In genomic region chr15:76062282-76062681, GRCh38 we compare ENCODE assay signal across 19 cellular contexts. TPM values are rescaled to one million over a fixed set of nuclear protein-coding genes. Genes with fewer than 3 reads are reported as not detected.
DNase-seq lines count a peak whose midpoint lies in the region; ATAC-seq and TF ChIP-seq lines count a peak whose summit lies in the region.
"Had no signal": no experiment of that assay in that cellular context is flagged by ENCODE, and none has a peak within 500 bp of the region (broad histone marks: within the 10 kb centered on the region; RNA-seq: fewer than 3 reads in every experiment).

No MANE protein-coding gene starts in this region.

- peaks cover 48% of the 10 kb centered on the region for H3K4me1 ChIP-seq in OCI-LY3 (ENCODE audit: low read length)
- H3K4me1 ChIP-seq in suprapubic skin = peaks cover 19% of the 10 kb centered on the region

- no peaks in the 10 kb centered on the region for H4K20me1 ChIP-seq in OCI-LY3 (ENCODE audit: insufficient read depth, low read length)

- H3K27me3 ChIP-seq in OCI-LY3 (ENCODE audit: low read depth, low read length) (peaks cover 51% of the 10 kb centered on the region), MG63 (peaks cover 70% of the 10 kb centered on the region), suprapubic skin (peaks cover 12% of the 10 kb centered on the region)
- H3K27me3 ChIP-seq: Peyer's patch had no signal

- no peak for TF ChIP-seq EP300 in suprapubic skin (IDR thresholded peaks at IDR 0.05)

- DNase-seq in ELR (ENCODE audit: low read depth) (peak; percentile 7), fibroblast of villous mesenchyme (ENCODE audit: low read depth) (peak; percentile 48), renal cortical epithelial cell (ENCODE audit: low read depth) (peak; percentile 3), MG63 (no peak), suprapubic skin (ENCODE audit: low spot score in 2 of 2) (no peak)
- DNase-seq in activated CD4-positive, alpha-beta T cell treated with anti-CD3 and anti-CD28 coated beads, Interleukin-2, amount 50 U/mL, for 1 hour = no peak
- DNase-seq: CD4-positive, alpha-beta T cell; DMS153; KG1; NCI-H1417 treated with DMSO at 0.1 percent for 48 hours; NCI-H187 treated with DMSO at 0.1 percent for 48 hours; Peyer's patch had no signal

- peak overlapping the region; percentile 24; the same call in 1 of the 2 replicates for H3K4me2 ChIP-seq in OCI-LY3 (ENCODE audit: low read length)

- 32% methylated on average over 3 of the region's 3 CpGs for WGBS in suprapubic skin

- H3K9ac ChIP-seq in OCI-LY3 (ENCODE audit: low read length) = no peak overlapping the region

- H3K27ac ChIP-seq in OCI-LY3 (ENCODE audit: low read length) (no peak overlapping the region), suprapubic skin (no peak overlapping the region)
- H3K27ac ChIP-seq: Peyer's patch, SJSA1 had no signal

- TF ChIP-seq POLR2A in suprapubic skin (IDR thresholded peaks at IDR 0.05) = no peak

- no peak overlapping the region for H3K4me3 ChIP-seq in OCI-LY3 (ENCODE audit: low read length)
- H3K4me3 ChIP-seq in fibroblast of villous mesenchyme (ENCODE audit: low read depth, low read length) = no peak overlapping the region
- no peak overlapping the region for H3K4me3 ChIP-seq in MG63
- no peak overlapping the region for H3K4me3 ChIP-seq in suprapubic skin
- H3K4me3 ChIP-seq: GM12878, Peyer's patch, SJSA1 had no signal

- ATAC-seq in HG03025 (IDR thresholded peaks at IDR 0.05; ENCODE audit: low FRiP score, unreplicated experiment) = no peak
- ATAC-seq: GM12878, HepG2 had no signal

- H3K9me3 ChIP-seq in OCI-LY3 (ENCODE audit: insufficient read depth, low read length) (no peaks in the 10 kb centered on the region), MG63 (no peaks in the 10 kb centered on the region), suprapubic skin (no peaks in the 10 kb centered on the region)
- H3K9me3 ChIP-seq: Peyer's patch, SJSA1 had no signal

- no peaks in the 10 kb centered on the region for H3K79me2 ChIP-seq in OCI-LY3 (ENCODE audit: low read length)

- H3K36me3 ChIP-seq in OCI-LY3 (replicated peaks; ENCODE audit: low read depth, low read length) = no peaks in the 10 kb centered on the region
- no peaks in the 10 kb centered on the region for H3K36me3 ChIP-seq in MG63
- H3K36me3 ChIP-seq in suprapubic skin = no peaks in the 10 kb centered on the region
- H3K36me3 ChIP-seq: Peyer's patch, SJSA1 had no signal

- H2AFZ ChIP-seq in OCI-LY3 (ENCODE audit: low read depth, low read length) = no peak overlapping the region

- TF ChIP-seq CTCF in OCI-LY3 (IDR thresholded peaks at IDR 0.05; ENCODE audit: low read depth, low read length) (no peak), fibroblast of villous mesenchyme (IDR thresholded peaks at IDR 0.05; ENCODE audit: insufficient read depth, low read depth, low read length) (no peak), suprapubic skin (IDR thresholded peaks at IDR 0.05) (no peak)

RNA-seq across cellular contexts. Expression of gene TMEM266, which starts 2.5 kb away (rescaled TPM):
- total RNA-seq in fibroblast of villous mesenchyme (under 0.01 TPM in 1 of 2 replicates, not detected in the other), renal cortical epithelial cell (not detected in 2 replicates), suprapubic skin (1 to 10 TPM; 1.4 to 3.1 (median 2.3) TPM)
- 0.13 TPM in 1 of 2 replicates, not detected in the other for total RNA-seq in MG63 (2014; rRNA removed; shearing (Covaris generic); ENCODE audit: low replicate concordance)
- total RNA-seq: CD4-positive, alpha-beta T cell; Daoy; Peyer's patch had no signal

RNA-seq across cellular contexts. Expression of gene NRG4, which starts 50.1 kb away (rescaled TPM):
- under 0.01 TPM in 2 replicates for total RNA-seq in fibroblast of villous mesenchyme
- total RNA-seq in renal cortical epithelial cell = 0.15 TPM in 1 of 2 replicates, not detected in the other
- 1.1 TPM in 1 of 2 replicates, not detected in the other for total RNA-seq in MG63 (2014; rRNA removed; shearing (Covaris generic); ENCODE audit: low replicate concordance)
- 1 to 10 TPM in 3 of 4 donors, under 1 TPM in 1; 0.17 to 4.6 (median 2.9) TPM for total RNA-seq in suprapubic skin
- total RNA-seq: A172; CD4-positive, alpha-beta T cell; HepG2; Peyer's patch; SJSA1 had no signal

Comparison
In these comparisons a context has a peak if more than half of its experiments do, and no peak if none do; other contexts are left out.
1. DNase-seq: peak in ELR (single experiment), fibroblast of villous mesenchyme (single experiment) and renal cortical epithelial cell (single experiment); none in MG63 (single experiment), activated CD4-positive, alpha-beta T cell treated with anti-CD3 and anti-CD28 coated beads, Interleukin-2, amount 50 U/mL, for 1 hour (single experiment) and suprapubic skin (0 of 2).